8 cellular contexts compared by ENCODE assay signal in the genomic region with DNA sequence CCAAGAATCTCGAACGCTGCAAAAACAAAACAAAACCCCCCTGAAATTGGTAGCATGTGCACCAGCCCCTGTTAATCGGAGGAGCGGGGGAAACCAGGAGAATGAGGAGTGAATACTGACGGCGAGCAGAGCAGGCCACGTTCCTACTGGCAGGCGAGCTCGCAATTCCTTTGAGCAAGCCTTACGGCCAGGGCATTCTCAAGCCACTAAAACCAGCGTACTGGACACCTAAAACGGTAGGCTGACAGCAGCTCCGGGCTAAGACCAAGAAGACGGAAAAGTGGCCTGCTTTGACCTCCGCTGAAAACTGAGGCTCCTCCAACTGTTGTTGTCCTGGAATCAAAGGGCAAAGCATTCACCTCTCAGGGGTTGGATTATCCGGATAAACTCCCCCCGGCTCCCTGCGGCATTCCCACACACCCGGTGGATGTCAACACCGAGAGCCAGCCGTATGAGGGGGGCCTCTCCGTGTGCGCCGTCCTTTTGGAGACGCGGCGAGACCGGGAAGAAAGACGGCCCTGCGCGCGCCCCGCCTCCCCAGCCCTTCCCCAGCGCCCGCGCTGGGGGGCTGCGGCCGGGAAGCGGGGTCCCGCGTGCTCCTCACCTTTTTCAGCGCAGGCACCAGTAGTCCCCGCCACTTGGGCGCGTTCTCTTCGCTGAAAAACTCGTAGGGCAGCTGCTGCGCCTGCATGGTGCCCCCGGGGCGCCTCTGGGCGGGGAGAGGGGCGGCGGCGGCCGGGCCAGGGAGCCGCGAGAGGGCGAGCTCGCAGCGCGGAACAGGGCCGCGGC. TPM values are rescaled to one million over a fixed set of nuclear protein-coding genes. Genes with fewer than 3 reads are reported as not detected.
DNase-seq lines count a peak whose midpoint lies in the region; ATAC-seq, FAIRE-seq and TF ChIP-seq lines count a peak whose summit lies in the region.

No MANE protein-coding gene starts in this region.

- H3K4me1 ChIP-seq in HepG2 (ENCODE audit: insufficient read depth, low read length): peaks cover 63% of the 10 kb centered on the region

- peaks cover 40% of the 10 kb centered on the region for H3K36me3 Mint-ChIP-seq in activated CD4-positive, alpha-beta T cell treated with anti-CD3 and anti-CD28 coated beads, Interleukin-2, amount 10 ng/mL, durations not matched to agents 24 days and 14 days (ENCODE audit: low read depth)
- H3K36me3 Mint-ChIP-seq in dendritic cell treated with granulocyte-macrophage colony-stimulating factor and Interleukin-4, amounts not matched to agents 40 ng/mL and 50 ng/mL, for 4 days (ENCODE audit: low read depth): peaks cover 32% of the 10 kb centered on the region

- no peaks in the 10 kb centered on the region for H3K27me3 Mint-ChIP-seq in activated CD4-positive, alpha-beta T cell treated with anti-CD3 and anti-CD28 coated beads, Interleukin-2, amount 10 ng/mL, durations not matched to agents 24 days and 14 days
- H3K27me3 Mint-ChIP-seq in dendritic cell treated with granulocyte-macrophage colony-stimulating factor and Interleukin-4, amounts not matched to agents 40 ng/mL and 50 ng/mL, for 4 days: no peaks in the 10 kb centered on the region

- TF ChIP-seq EP300 in HepG2 (IDR thresholded peaks at IDR 0.05; ENCODE audit: low read depth in 2 of 2, low read length in 2 of 2): no peak; a peak in 1 of 4 replicates
- TF ChIP-seq EP300 in HepG2 (CRISPR knock-in tag; IDR thresholded peaks at IDR 0.05; ENCODE audit: borderline replicate concordance): no peak; the same call in 1 of the 2 replicates

- H3K4me3 Mint-ChIP-seq in activated CD4-positive, alpha-beta T cell treated with anti-CD3 and anti-CD28 coated beads, Interleukin-2, amount 10 ng/mL, durations not matched to agents 24 days and 14 days: peak overlapping the region; percentile 96
- H3K4me3 Mint-ChIP-seq in dendritic cell treated with granulocyte-macrophage colony-stimulating factor and Interleukin-4, amounts not matched to agents 40 ng/mL and 50 ng/mL, for 4 days: peak overlapping the region; percentile 81

- no peaks in the 10 kb centered on the region for H3K9me3 ChIP-seq in HepG2 (ENCODE audit: low read length)

- peak; percentile 93; the same call in 1 of the 2 replicates for TF ChIP-seq RAD21 in HepG2 (CRISPR knock-in tag; IDR thresholded peaks at IDR 0.05)

- peak overlapping the region; percentile 82 for H3K9ac ChIP-seq in HepG2 (ENCODE audit: insufficient read depth, low read depth, low read length)

- TF ChIP-seq POLR2A in HepG2 (IDR thresholded peaks at IDR 0.05; ENCODE audit: insufficient read depth in 1 of 2, low read depth in 2 of 2, low read length in 2 of 2): peak in 1 of 2 experiments; percentile 41; a peak in 2 of 4 replicates

- H3K36me3 ChIP-seq in HepG2 (replicated peaks in 1 of 2; ENCODE audit: control insufficient read depth in 1 of 2, insufficient read depth in 2 of 2, low read length in 2 of 2): peaks cover 3 to 21% of the 10 kb centered on the region in 2 experiments

- peaks cover 52% of the 10 kb centered on the region for H3K4me1 Mint-ChIP-seq in activated CD4-positive, alpha-beta T cell treated with anti-CD3 and anti-CD28 coated beads, Interleukin-2, amount 10 ng/mL, durations not matched to agents 24 days and 14 days
- H3K4me1 Mint-ChIP-seq in dendritic cell treated with granulocyte-macrophage colony-stimulating factor and Interleukin-4, amounts not matched to agents 40 ng/mL and 50 ng/mL, for 4 days (ENCODE audit: low read depth): peaks cover 69% of the 10 kb centered on the region

- DNase-seq in NCI-H524 (lab: John Stamatoyannopoulos, UW): peak; percentile 19 to 56
- no peak for DNase-seq in NCI-H524 treated with DMSO at 0.1 percent for 48 hours (lab: John Stamatoyannopoulos, UW)
- peak; percentile 8 for DNase-seq in NCI-H1092 treated with DMSO at 0.1 percent for 48 hours (lab: John Stamatoyannopoulos, UW)
- peak; percentile 89 for DNase-seq in activated CD4-positive, alpha-beta T cell treated with anti-CD3 and anti-CD28 coated beads, Interleukin-2, amount 10 ng/mL, durations not matched to agents 24 days and 14 days
- DNase-seq in HepG2 (ENCODE audit: low spot score): peak; percentile 43
- DNase-seq in stimulated activated CD4-positive, alpha-beta T cell treated with anti-CD3 and anti-CD28 coated beads, Interleukin-4, amount 100 ng/mL, for 48 hours (ENCODE audit: low read depth in 2 of 2): peak; percentile 39 to 58

- peak; percentile 62 for TF ChIP-seq CTCF in HepG2 (CRISPR knock-in tag; IDR thresholded peaks at IDR 0.05)

- H3K27ac Mint-ChIP-seq in activated CD4-positive, alpha-beta T cell treated with anti-CD3 and anti-CD28 coated beads, Interleukin-2, amount 10 ng/mL, durations not matched to agents 24 days and 14 days: peak overlapping the region; percentile 95
- peak overlapping the region; percentile 97 for H3K27ac Mint-ChIP-seq in dendritic cell treated with granulocyte-macrophage colony-stimulating factor and Interleukin-4, amounts not matched to agents 40 ng/mL and 50 ng/mL, for 4 days

- BruUV-seq in HepG2 (replicated peaks; lab: Mats Ljungman, UMichigan): no TSS peak

- intact Hi-C loops in activated CD4-positive, alpha-beta T cell treated with anti-CD3 and anti-CD28 coated beads, Interleukin-2, amount 10 ng/mL, durations not matched to agents 24 days and 14 days (cut with micrococcal nuclease): loop anchor here (1.0 to 5.0 kb wide), 7 partner anchors 9 to 368 kb away; a partner anchor contains a TSS
- intact Hi-C loops in dendritic cell treated with granulocyte-macrophage colony-stimulating factor and Interleukin-4, amounts not matched to agents 40 ng/mL and 50 ng/mL, for 4 days (cut with micrococcal nuclease): loop anchor here (5.0 kb wide), 1 partner anchor 53 kb away; no protein-coding TSS in a partner anchor
- intact Hi-C loops in HepG2 (cut with micrococcal nuclease; ENCODE audit: unreplicated experiment): loop anchor here (2.0 to 10.0 kb wide), 2 partner anchors 51 to 365 kb away; a partner anchor contains a TSS

- POLR2A ChIA-PET in HepG2 (lab: Yijun Ruan, JAX): interaction anchor here (0.8 to 4.1 kb wide), 21 partner anchors 10 to 396 kb away, joined by 3 to 71 read pairs (median 5); a partner anchor contains a TSS

- no peak overlapping the region for H2AFZ ChIP-seq in HepG2 (ENCODE audit: low read length)

- in situ Hi-C loops in HepG2 (cut with HindIII; ENCODE audit: extremely low pct_ligation_motif_present, low pct_unique_long_range_greater_than_20kb): loop anchor here (5.0 to 10.0 kb wide), 2 partner anchors 55 to 107 kb away; no protein-coding TSS in a partner anchor

- ATAC-seq in HG02678 (IDR thresholded peaks at IDR 0.05; ENCODE audit: unreplicated experiment): peak; percentile 42
- ATAC-seq in HepG2: peak; percentile 51

- no peaks in the 10 kb centered on the region for H3K9me3 Mint-ChIP-seq in activated CD4-positive, alpha-beta T cell treated with anti-CD3 and anti-CD28 coated beads, Interleukin-2, amount 10 ng/mL, durations not matched to agents 24 days and 14 days
- H3K9me3 Mint-ChIP-seq in dendritic cell treated with granulocyte-macrophage colony-stimulating factor and Interleukin-4, amounts not matched to agents 40 ng/mL and 50 ng/mL, for 4 days: no peaks in the 10 kb centered on the region

- H3K4me2 ChIP-seq in HepG2 (ENCODE audit: low read depth, low read length): peak overlapping the region; percentile 92

- no peak for FAIRE-seq in HepG2 (lab: Jason Lieb, UNC)

- H4K20me1 ChIP-seq in HepG2 (ENCODE audit: insufficient read depth, low read length): peaks cover 44% of the 10 kb centered on the region

- H3K4me3 ChIP-seq in HepG2 (replicated peaks in 1 of 3; ENCODE audit: insufficient read depth in 1 of 3, low read depth in 2 of 3, low read length in 3 of 3): peak overlapping the region; percentile 69 to 87 (median 80)

- H3K79me2 ChIP-seq in HepG2 (ENCODE audit: insufficient read depth, low read length): peaks cover 57% of the 10 kb centered on the region

- CTCF ChIA-PET in HepG2 (lab: Yijun Ruan, JAX; ENCODE audit: low intra/inter-chr PET ratio, low total read pairs): interaction anchor here (7.2 kb wide), 1 partner anchor 109 kb away, joined by 53 read pairs; no protein-coding TSS in a partner anchor

- no peaks in the 10 kb centered on the region; a peak in 1 of 5 replicates for H3K27me3 ChIP-seq in HepG2 (ENCODE audit: control insufficient read depth in 1 of 2, insufficient read depth in 2 of 2, low read length in 2 of 2)

- H3K27ac ChIP-seq in HepG2 (ENCODE audit: extremely low read length, insufficient read depth, low read length): peak overlapping the region; percentile 67

- 1% methylated on average over 33 of the region's 63 CpGs for WGBS in HepG2 (ENCODE audit: low lambda C conversion rate)

RNA-seq across cellular contexts. Expression of a gene that starts 0.9 kb away (rescaled TPM):
- 66.1 and 74.5 TPM in 2 replicates for total RNA-seq in activated CD4-positive, alpha-beta T cell treated with anti-CD3 and anti-CD28 coated beads, Interleukin-2, amount 10 ng/mL, durations not matched to agents 24 days and 14 days
- 20.8 and 26.6 TPM in 2 replicates for total RNA-seq in HepG2 (2016; rRNA removed; fragmentation: Illumina TruSeq; extraction: Trizol)
- total RNA-seq in HepG2 (2016; cell fraction: cytosol; rRNA removed; fragmentation: Illumina TruSeq; extraction: Trizol; ENCODE audit: low read depth): 3.2 and 4.1 TPM in 2 replicates
- total RNA-seq in HepG2 (2016; cell fraction: insoluble cytoplasmic fraction; rRNA removed; fragmentation: Illumina TruSeq; extraction: Trizol): 21.0 and 28.9 TPM in 2 replicates
- total RNA-seq in HepG2 (2016; cell fraction: membrane; rRNA removed; fragmentation: Illumina TruSeq; extraction: Trizol): 12.6 and 14.3 TPM in 2 replicates
- 49.5 and 63.9 TPM in 2 replicates for total RNA-seq in HepG2 (2016; cell fraction: nucleus; rRNA removed; fragmentation: Illumina TruSeq; extraction: Trizol)
- 39.5 and 60.4 TPM in 2 replicates for polyA plus RNA-seq in HepG2 (2011; rRNA removed)
- 23.4 and 41.7 TPM in 2 replicates for polyA plus RNA-seq in HepG2 (2011; cell fraction: cytosol; rRNA removed)
- polyA plus RNA-seq in HepG2 (2011; cell fraction: nucleus; rRNA removed): 69.6 and 75.7 TPM in 2 replicates
- 31.5 and 37.6 TPM in 2 replicates for polyA plus RNA-seq in HepG2 (2012)
- polyA plus RNA-seq in HepG2 (2016; cell fraction: cytosol; fragmentation: Illumina TruSeq; extraction: Trizol; ENCODE audit: low read depth): 0.43 and 0.49 TPM in 2 replicates
- polyA plus RNA-seq in HepG2 (2016; cell fraction: insoluble cytoplasmic fraction; fragmentation: Illumina TruSeq; extraction: Trizol; ENCODE audit: low read depth): 21.4 and 27.3 TPM in 2 replicates
- polyA plus RNA-seq in HepG2 (2016; cell fraction: membrane; fragmentation: Illumina TruSeq; extraction: Trizol; ENCODE audit: low read depth): 2.0 and 2.7 TPM in 2 replicates
- 56.1 and 68.3 TPM in 2 replicates for polyA plus RNA-seq in HepG2 (2016; cell fraction: nucleus; fragmentation: Illumina TruSeq; extraction: Trizol; ENCODE audit: insufficient read depth, low read depth)
- 40.4 and 54.0 TPM in 2 replicates for polyA minus RNA-seq in HepG2 (2011; rRNA and poly(A)+ RNA removed; ENCODE audit: low replicate concordance)
- 39.9 and 41.5 TPM in 2 replicates for polyA minus RNA-seq in HepG2 (2011; cell fraction: cytosol; rRNA and poly(A)+ RNA removed)
- polyA minus RNA-seq in HepG2 (2011; cell fraction: nucleus; rRNA and poly(A)+ RNA removed): 211 and 214 TPM in 2 replicates
